2 cellular contexts compared by ENCODE assay signal in genomic region chr2:168787098-168787781, GRCh38.
TF ChIP-seq lines count a peak whose summit lies in the region.

No MANE protein-coding gene starts in this region.

TF ChIP-seq in A549, 52 proteins besides CTCF, POLR2A, EP300 and RAD21 (continued from another document):
- TF ChIP-seq KDM1A (IDR thresholded peaks at IDR 0.05; ENCODE audit: low read depth), result 0 out of 2 replicates have a peak, but pooled peaks have one; percentile 49
TF ChIP-seq in A549: peak in this region for 1.

TF ChIP-seq in K562, 482 proteins besides CTCF, POLR2A, EP300 and RAD21 (continued from another document):
- no peak for TF ChIP-seq ZNF280A (IDR thresholded peaks at IDR 0.05; ENCODE audit: low read depth, partially characterized antibody)
- no peak for TF ChIP-seq FOXP4 (CRISPR knock-in tag; IDR thresholded peaks at IDR 0.05; ENCODE audit: borderline replicate concordance)
- TF ChIP-seq NRF1 (conservative IDR thresholded peaks at IDR 0.05 in 1 of 2, IDR thresholded peaks at IDR 0.05 in 1 of 2), result no peak
- no peak for TF ChIP-seq MBD1 (CRISPR knock-in tag; IDR thresholded peaks at IDR 0.05)
- no peak for TF ChIP-seq BMI1 (IDR thresholded peaks at IDR 0.05; ENCODE audit: low read length)
- no peak for TF ChIP-seq PYGO2 (tag; IDR thresholded peaks at IDR 0.05)
- TF ChIP-seq POLR3G (IDR thresholded peaks at IDR 0.05; ENCODE audit: extremely low read depth, insufficient read length, insufficient replicate concordance), result no peak
- TF ChIP-seq E2F3 (CRISPR knock-in tag; IDR thresholded peaks at IDR 0.05), result no peak
- TF ChIP-seq RHOXF2B (CRISPR knock-in tag; conservative IDR thresholded peaks at IDR 0.05), result no peak
- no peak for TF ChIP-seq ZNF121 (CRISPR knock-in tag; conservative IDR thresholded peaks at IDR 0.05)
- peak; percentile 42; the same call in 1 of the 2 replicates for TF ChIP-seq ADNP (tag; IDR thresholded peaks at IDR 0.05)
- no peak for TF ChIP-seq SMARCC2 (IDR thresholded peaks at IDR 0.05; ENCODE audit: low read depth)
- no peak for TF ChIP-seq C11orf30 (IDR thresholded peaks at IDR 0.05; ENCODE audit: low read depth)
- no peak for TF ChIP-seq ZNF551 (CRISPR knock-in tag; IDR thresholded peaks at IDR 0.05)
- TF ChIP-seq TFE3 (CRISPR knock-in tag; IDR thresholded peaks at IDR 0.05), result no peak
- TF ChIP-seq ZNF133 (CRISPR knock-in tag; IDR thresholded peaks at IDR 0.05), result no peak
- TF ChIP-seq PTBP1 (IDR thresholded peaks at IDR 0.05; ENCODE audit: low read depth, low read length), result no peak
- no peak for TF ChIP-seq STAT5A (IDR thresholded peaks at IDR 0.05; ENCODE audit: borderline replicate concordance, low read length)
- TF ChIP-seq ZNF586 (CRISPR knock-in tag; conservative IDR thresholded peaks at IDR 0.05), result no peak
- no peak for TF ChIP-seq PHF20 (IDR thresholded peaks at IDR 0.05; ENCODE audit: partially characterized antibody)
- TF ChIP-seq GABPB1 (CRISPR knock-in tag; IDR thresholded peaks at IDR 0.05), result no peak
- no peak for TF ChIP-seq PHF8 (IDR thresholded peaks at IDR 0.05; ENCODE audit: borderline replicate concordance, low read length)
- TF ChIP-seq BCOR (IDR thresholded peaks at IDR 0.05), result 0 out of 2 replicates have a peak, but pooled peaks have one; percentile 11
- no peak for TF ChIP-seq ZBTB1 (CRISPR knock-in tag; IDR thresholded peaks at IDR 0.05; ENCODE audit: borderline replicate concordance, low read depth)
- no peak for TF ChIP-seq EHMT2 (IDR thresholded peaks at IDR 0.05)
- TF ChIP-seq SREBF1 (IDR thresholded peaks at IDR 0.05; ENCODE audit: borderline replicate concordance, low read depth, low read length), result no peak
- no peak for TF ChIP-seq ATF2 (CRISPR knock-in tag; IDR thresholded peaks at IDR 0.05)
- TF ChIP-seq RBM25 (IDR thresholded peaks at IDR 0.05; ENCODE audit: low read depth, low read length, severe bottlenecking), result peak; percentile 49
- TF ChIP-seq PURB (CRISPR knock-in tag; IDR thresholded peaks at IDR 0.05; ENCODE audit: low read depth), result no peak
